ENCODE assay signal across 1 cellular context in the genomic region with DNA sequence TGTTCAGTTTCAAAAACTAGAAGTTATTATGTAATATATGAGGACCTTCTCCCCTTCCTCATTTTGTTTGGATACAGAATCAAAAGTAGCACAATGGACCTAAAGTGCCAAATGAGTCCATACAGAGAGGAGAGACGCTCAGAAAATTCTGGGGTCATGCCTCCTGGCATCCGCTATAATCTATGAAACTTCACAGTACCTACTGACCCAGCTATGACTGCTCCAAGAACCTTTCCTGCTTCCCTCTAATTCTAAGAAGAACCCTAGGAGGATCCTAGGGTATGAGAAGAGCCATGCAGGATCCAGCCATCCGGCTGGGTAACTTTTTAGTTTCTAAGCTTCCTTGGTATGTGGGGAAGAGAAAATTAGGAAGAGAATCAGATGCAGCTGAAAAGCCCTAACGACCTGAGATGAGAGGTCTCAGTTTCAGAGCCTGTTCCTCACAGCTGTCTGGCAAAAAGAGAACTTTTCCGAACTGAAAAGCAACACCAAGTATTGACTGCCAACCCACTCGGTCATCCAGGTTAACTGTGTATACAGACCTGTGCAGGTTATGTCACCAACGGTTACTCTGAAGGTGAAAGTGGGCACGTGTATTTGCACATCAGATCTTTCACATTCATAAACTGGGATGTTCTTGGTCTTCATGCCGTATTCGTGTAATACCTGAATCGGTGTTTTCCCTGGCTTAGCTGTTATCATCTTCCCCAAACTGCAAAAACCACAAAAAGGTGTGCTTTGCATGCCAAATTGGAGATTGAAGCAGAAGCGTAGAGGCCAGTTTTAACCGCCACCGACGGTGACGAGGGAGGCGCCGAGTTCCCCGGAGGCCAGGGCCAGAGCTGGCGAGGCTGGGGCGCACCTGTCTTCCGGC.
TF ChIP-seq lines count a peak whose summit lies in the region.

No MANE protein-coding gene starts in this region.

TF ChIP-seq in HepG2, 621 proteins besides CTCF, POLR2A, EP300 and RAD21 (continued from another document and continues in another):
- TF ChIP-seq, protein P1, sequence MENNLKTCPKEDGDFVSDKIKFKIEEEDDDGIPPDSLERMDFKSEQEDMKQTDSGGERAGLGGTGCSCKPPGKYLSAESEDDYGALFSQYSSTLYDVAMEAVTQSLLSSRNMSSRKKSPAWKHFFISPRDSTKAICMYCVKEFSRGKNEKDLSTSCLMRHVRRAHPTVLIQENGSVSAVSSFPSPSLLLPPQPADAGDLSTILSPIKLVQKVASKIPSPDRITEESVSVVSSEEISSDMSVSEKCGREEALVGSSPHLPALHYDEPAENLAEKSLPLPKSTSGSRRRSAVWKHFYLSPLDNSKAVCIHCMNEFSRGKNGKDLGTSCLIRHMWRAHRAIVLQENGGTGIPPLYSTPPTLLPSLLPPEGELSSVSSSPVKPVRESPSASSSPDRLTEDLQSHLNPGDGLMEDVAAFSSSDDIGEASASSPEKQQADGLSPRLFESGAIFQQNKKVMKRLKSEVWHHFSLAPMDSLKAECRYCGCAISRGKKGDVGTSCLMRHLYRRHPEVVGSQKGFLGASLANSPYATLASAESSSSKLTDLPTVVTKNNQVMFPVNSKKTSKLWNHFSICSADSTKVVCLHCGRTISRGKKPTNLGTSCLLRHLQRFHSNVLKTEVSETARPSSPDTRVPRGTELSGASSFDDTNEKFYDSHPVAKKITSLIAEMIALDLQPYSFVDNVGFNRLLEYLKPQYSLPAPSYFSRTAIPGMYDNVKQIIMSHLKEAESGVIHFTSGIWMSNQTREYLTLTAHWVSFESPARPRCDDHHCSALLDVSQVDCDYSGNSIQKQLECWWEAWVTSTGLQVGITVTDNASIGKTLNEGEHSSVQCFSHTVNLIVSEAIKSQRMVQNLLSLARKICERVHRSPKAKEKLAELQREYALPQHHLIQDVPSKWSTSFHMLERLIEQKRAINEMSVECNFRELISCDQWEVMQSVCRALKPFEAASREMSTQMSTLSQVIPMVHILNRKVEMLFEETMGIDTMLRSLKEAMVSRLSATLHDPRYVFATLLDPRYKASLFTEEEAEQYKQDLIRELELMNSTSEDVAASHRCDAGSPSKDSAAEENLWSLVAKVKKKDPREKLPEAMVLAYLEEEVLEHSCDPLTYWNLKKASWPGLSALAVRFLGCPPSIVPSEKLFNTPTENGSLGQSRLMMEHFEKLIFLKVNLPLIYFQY (CRISPR knock-in tag; IDR thresholded peaks at IDR 0.05; ENCODE audit: borderline replicate concordance) = no peak
- TF ChIP-seq RFXANK (CRISPR knock-in tag; IDR thresholded peaks at IDR 0.05) = no peak
- TF ChIP-seq ZNF496 (CRISPR knock-in tag; IDR thresholded peaks at IDR 0.05; ENCODE audit: insufficient replicate concordance) = no peak
- TF ChIP-seq ZNF564 (CRISPR knock-in tag; IDR thresholded peaks at IDR 0.05) = no peak
- no peak for TF ChIP-seq HOXA5 (CRISPR knock-in tag; IDR thresholded peaks at IDR 0.05)
- TF ChIP-seq ZNF674 (CRISPR knock-in tag; IDR thresholded peaks at IDR 0.05; ENCODE audit: low read depth) = 0 out of 2 replicates have a peak, but pooled peaks have one; percentile 1
- no peak for TF ChIP-seq SIX1 (CRISPR knock-in tag; IDR thresholded peaks at IDR 0.05; ENCODE audit: borderline replicate concordance)
- TF ChIP-seq ISL2 (CRISPR knock-in tag; IDR thresholded peaks at IDR 0.05) = no peak
- TF ChIP-seq ZNF256 (CRISPR knock-in tag; conservative IDR thresholded peaks at IDR 0.05) = peak; percentile 64; the same call in 1 of the 2 replicates
- no peak for TF ChIP-seq THAP9 (CRISPR knock-in tag; IDR thresholded peaks at IDR 0.05; ENCODE audit: borderline replicate concordance)
- no peak for TF ChIP-seq CREB1 (IDR thresholded peaks at IDR 0.05)
- peak; percentile 67; the same call in 1 of the 2 replicates for TF ChIP-seq CREB1 (CRISPR knock-in tag; IDR thresholded peaks at IDR 0.05)
- TF ChIP-seq, protein P2, sequence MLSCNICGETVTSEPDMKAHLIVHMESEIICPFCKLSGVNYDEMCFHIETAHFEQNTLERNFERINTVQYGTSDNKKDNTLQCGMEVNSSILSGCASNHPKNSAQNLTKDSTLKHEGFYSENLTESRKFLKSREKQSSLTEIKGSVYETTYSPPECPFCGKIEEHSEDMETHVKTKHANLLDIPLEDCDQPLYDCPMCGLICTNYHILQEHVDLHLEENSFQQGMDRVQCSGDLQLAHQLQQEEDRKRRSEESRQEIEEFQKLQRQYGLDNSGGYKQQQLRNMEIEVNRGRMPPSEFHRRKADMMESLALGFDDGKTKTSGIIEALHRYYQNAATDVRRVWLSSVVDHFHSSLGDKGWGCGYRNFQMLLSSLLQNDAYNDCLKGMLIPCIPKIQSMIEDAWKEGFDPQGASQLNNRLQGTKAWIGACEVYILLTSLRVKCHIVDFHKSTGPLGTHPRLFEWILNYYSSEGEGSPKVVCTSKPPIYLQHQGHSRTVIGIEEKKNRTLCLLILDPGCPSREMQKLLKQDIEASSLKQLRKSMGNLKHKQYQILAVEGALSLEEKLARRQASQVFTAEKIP (CRISPR knock-in tag; IDR thresholded peaks at IDR 0.05; ENCODE audit: borderline replicate concordance) = no peak
- TF ChIP-seq, protein P3, sequence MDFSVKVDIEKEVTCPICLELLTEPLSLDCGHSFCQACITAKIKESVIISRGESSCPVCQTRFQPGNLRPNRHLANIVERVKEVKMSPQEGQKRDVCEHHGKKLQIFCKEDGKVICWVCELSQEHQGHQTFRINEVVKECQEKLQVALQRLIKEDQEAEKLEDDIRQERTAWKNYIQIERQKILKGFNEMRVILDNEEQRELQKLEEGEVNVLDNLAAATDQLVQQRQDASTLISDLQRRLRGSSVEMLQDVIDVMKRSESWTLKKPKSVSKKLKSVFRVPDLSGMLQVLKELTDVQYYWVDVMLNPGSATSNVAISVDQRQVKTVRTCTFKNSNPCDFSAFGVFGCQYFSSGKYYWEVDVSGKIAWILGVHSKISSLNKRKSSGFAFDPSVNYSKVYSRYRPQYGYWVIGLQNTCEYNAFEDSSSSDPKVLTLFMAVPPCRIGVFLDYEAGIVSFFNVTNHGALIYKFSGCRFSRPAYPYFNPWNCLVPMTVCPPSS (IDR thresholded peaks at IDR 0.05) = no peak
- no peak for TF ChIP-seq PHF21A (CRISPR knock-in tag; IDR thresholded peaks at IDR 0.05)
- 0 out of 2 replicates have a peak, but pooled peaks have one; percentile 85 for TF ChIP-seq ZNF572 (CRISPR knock-in tag; IDR thresholded peaks at IDR 0.05)
- TF ChIP-seq, protein P4, sequence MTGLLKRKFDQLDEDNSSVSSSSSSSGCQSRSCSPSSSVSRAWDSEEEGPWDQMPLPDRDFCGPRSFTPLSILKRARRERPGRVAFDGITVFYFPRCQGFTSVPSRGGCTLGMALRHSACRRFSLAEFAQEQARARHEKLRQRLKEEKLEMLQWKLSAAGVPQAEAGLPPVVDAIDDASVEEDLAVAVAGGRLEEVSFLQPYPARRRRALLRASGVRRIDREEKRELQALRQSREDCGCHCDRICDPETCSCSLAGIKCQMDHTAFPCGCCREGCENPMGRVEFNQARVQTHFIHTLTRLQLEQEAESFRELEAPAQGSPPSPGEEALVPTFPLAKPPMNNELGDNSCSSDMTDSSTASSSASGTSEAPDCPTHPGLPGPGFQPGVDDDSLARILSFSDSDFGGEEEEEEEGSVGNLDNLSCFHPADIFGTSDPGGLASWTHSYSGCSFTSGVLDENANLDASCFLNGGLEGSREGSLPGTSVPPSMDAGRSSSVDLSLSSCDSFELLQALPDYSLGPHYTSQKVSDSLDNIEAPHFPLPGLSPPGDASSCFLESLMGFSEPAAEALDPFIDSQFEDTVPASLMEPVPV (CRISPR knock-in tag; IDR thresholded peaks at IDR 0.05) = 0 out of 2 replicates have a peak, but pooled peaks have one; percentile 29
- TF ChIP-seq KAT2B (IDR thresholded peaks at IDR 0.05; ENCODE audit: borderline replicate concordance, low read depth, low read length) = no peak
- TF ChIP-seq ZNF746 (CRISPR knock-in tag; IDR thresholded peaks at IDR 0.05) = no peak
- no peak for TF ChIP-seq LRRFIP1 (CRISPR knock-in tag; conservative IDR thresholded peaks at IDR 0.05)
- TF ChIP-seq, protein P5, sequence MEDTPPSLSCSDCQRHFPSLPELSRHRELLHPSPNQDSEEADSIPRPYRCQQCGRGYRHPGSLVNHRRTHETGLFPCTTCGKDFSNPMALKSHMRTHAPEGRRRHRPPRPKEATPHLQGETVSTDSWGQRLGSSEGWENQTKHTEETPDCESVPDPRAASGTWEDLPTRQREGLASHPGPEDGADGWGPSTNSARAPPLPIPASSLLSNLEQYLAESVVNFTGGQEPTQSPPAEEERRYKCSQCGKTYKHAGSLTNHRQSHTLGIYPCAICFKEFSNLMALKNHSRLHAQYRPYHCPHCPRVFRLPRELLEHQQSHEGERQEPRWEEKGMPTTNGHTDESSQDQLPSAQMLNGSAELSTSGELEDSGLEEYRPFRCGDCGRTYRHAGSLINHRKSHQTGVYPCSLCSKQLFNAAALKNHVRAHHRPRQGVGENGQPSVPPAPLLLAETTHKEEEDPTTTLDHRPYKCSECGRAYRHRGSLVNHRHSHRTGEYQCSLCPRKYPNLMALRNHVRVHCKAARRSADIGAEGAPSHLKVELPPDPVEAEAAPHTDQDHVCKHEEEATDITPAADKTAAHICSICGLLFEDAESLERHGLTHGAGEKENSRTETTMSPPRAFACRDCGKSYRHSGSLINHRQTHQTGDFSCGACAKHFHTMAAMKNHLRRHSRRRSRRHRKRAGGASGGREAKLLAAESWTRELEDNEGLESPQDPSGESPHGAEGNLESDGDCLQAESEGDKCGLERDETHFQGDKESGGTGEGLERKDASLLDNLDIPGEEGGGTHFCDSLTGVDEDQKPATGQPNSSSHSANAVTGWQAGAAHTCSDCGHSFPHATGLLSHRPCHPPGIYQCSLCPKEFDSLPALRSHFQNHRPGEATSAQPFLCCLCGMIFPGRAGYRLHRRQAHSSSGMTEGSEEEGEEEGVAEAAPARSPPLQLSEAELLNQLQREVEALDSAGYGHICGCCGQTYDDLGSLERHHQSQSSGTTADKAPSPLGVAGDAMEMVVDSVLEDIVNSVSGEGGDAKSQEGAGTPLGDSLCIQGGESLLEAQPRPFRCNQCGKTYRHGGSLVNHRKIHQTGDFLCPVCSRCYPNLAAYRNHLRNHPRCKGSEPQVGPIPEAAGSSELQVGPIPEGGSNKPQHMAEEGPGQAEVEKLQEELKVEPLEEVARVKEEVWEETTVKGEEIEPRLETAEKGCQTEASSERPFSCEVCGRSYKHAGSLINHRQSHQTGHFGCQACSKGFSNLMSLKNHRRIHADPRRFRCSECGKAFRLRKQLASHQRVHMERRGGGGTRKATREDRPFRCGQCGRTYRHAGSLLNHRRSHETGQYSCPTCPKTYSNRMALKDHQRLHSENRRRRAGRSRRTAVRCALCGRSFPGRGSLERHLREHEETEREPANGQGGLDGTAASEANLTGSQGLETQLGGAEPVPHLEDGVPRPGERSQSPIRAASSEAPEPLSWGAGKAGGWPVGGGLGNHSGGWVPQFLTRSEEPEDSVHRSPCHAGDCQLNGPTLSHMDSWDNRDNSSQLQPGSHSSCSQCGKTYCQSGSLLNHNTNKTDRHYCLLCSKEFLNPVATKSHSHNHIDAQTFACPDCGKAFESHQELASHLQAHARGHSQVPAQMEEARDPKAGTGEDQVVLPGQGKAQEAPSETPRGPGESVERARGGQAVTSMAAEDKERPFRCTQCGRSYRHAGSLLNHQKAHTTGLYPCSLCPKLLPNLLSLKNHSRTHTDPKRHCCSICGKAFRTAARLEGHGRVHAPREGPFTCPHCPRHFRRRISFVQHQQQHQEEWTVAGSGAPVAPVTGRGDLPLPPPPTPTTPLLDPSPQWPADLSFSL (CRISPR knock-in tag; IDR thresholded peaks at IDR 0.05) = 0 out of 2 replicates have a peak, but pooled peaks have one; percentile 16
- 0 out of 2 replicates have a peak, but pooled peaks have one; percentile 53 for TF ChIP-seq NFATC3 (CRISPR knock-in tag; IDR thresholded peaks at IDR 0.05)
- peak; percentile 3; the same call in 1 of the 2 replicates for TF ChIP-seq KDM5B (CRISPR knock-in tag; IDR thresholded peaks at IDR 0.05; ENCODE audit: borderline replicate concordance)
- peak; percentile 62; the same call in 1 of the 2 replicates for TF ChIP-seq GFI1 (CRISPR knock-in tag; IDR thresholded peaks at IDR 0.05; ENCODE audit: borderline replicate concordance)
- TF ChIP-seq ATF2 (CRISPR knock-in tag; IDR thresholded peaks at IDR 0.05) = no peak
